ENCODE assay signal across 1 cellular context in genomic region chr16:49866533-49867155, GRCh38.
TF ChIP-seq lines count a peak whose summit lies in the region.

No MANE protein-coding gene starts in this region.

TF ChIP-seq in GM23338, 12 proteins besides CTCF, POLR2A, EP300 and RAD21 (continued from another document):
- TF ChIP-seq ZNF462 (CRISPR knock-in tag; IDR thresholded peaks at IDR 0.05) = no peak
